In genomic region chr6:31922942-31923341, GRCh38 we compare ENCODE assay signal across 10 cellular contexts. TPM values are rescaled to one million over a fixed set of nuclear protein-coding genes. Genes with fewer than 3 reads are reported as not detected.
DNase-seq lines count a peak whose midpoint lies in the region; ATAC-seq and TF ChIP-seq lines count a peak whose summit lies in the region.
"Had no signal": no experiment of that assay in that cellular context is flagged by ENCODE, and none has a peak within 500 bp of the region (broad histone marks: within the 10 kb centered on the region; RNA-seq: fewer than 3 reads in every experiment).

No MANE protein-coding gene starts in this region.

- CTCF ChIA-PET in activated naive CD4-positive, alpha-beta T cell treated with anti-CD3 and anti-CD28 coated beads for 36 hours (lab: Charles Lee), result interaction anchor here (0.7 to 1.7 kb wide), 3 partner anchors 24 to 242 kb away, joined by 3 to 4 read pairs (median 3); partner anchors contain the start of gene LY6G5C

- no peak overlapping the region for H3K27ac Mint-ChIP-seq in activated naive CD4-positive, alpha-beta T cell treated with anti-CD3 and anti-CD28 coated beads for 36 hours
- no peak overlapping the region for H3K27ac Mint-ChIP-seq in stimulated activated naive CD8-positive, alpha-beta T cell treated with anti-CD3 and anti-CD28 coated beads, Interleukin-15, amount 100 ng/mL, for 72 hours

- TF ChIP-seq POLR2A in NB4 (IDR thresholded peaks at IDR 0.05; ENCODE audit: extremely low read depth, insufficient read length), result no peak

- DNase-seq in activated naive CD4-positive, alpha-beta T cell treated with anti-CD3 and anti-CD28 coated beads for 36 hours, result peak; percentile 71
- DNase-seq in activated naive CD4-positive, alpha-beta T cell treated with anti-CD3 and anti-CD28 coated beads, Interleukin-2, amount 50 U/mL, for 16 hours, result no peak
- DNase-seq in NB4 (ENCODE audit: low read depth) (peak; percentile 55), epithelial cell of proximal tubule (ENCODE audit: low read depth) (no peak), islet precursor cell (no peak)
- DNase-seq in stimulated activated naive CD8-positive, alpha-beta T cell treated with anti-CD3 and anti-CD28 coated beads, Interleukin-15, amount 100 ng/mL, for 72 hours, result no peak
- no peak for DNase-seq in activated CD8-positive, alpha-beta memory T cell treated with anti-CD3 and anti-CD28 coated beads, Interleukin-2, amount 50 U/mL, for 48 hours
- DNase-seq: effector CD4-positive, alpha-beta T cell had no signal

- H3K27me3 Mint-ChIP-seq in activated naive CD4-positive, alpha-beta T cell treated with anti-CD3 and anti-CD28 coated beads for 36 hours (ENCODE audit: low read depth), result no peaks in the 10 kb centered on the region
- no peaks in the 10 kb centered on the region for H3K27me3 Mint-ChIP-seq in stimulated activated naive CD8-positive, alpha-beta T cell treated with anti-CD3 and anti-CD28 coated beads, Interleukin-15, amount 100 ng/mL, for 72 hours

- no peaks in the 10 kb centered on the region for H3K9me3 Mint-ChIP-seq in activated naive CD4-positive, alpha-beta T cell treated with anti-CD3 and anti-CD28 coated beads for 36 hours
- H3K9me3 Mint-ChIP-seq in stimulated activated naive CD8-positive, alpha-beta T cell treated with anti-CD3 and anti-CD28 coated beads, Interleukin-15, amount 100 ng/mL, for 72 hours, result no peaks in the 10 kb centered on the region

- intact Hi-C loops in activated naive CD4-positive, alpha-beta T cell treated with anti-CD3 and anti-CD28 coated beads for 36 hours (cut with micrococcal nuclease), result no loop called here

- ATAC-seq in stimulated activated naive CD8-positive, alpha-beta T cell treated with anti-CD3 and anti-CD28 coated beads, Interleukin-15, amount 100 ng/mL, for 72 hours, result peak; percentile 65
- no peak for ATAC-seq in GM21515 (IDR thresholded peaks at IDR 0.05; ENCODE audit: unreplicated experiment)

- H3K4me1 Mint-ChIP-seq in activated naive CD4-positive, alpha-beta T cell treated with anti-CD3 and anti-CD28 coated beads for 36 hours (ENCODE audit: low read depth), result no peaks in the 10 kb centered on the region
- no peaks in the 10 kb centered on the region for H3K4me1 Mint-ChIP-seq in stimulated activated naive CD8-positive, alpha-beta T cell treated with anti-CD3 and anti-CD28 coated beads, Interleukin-15, amount 100 ng/mL, for 72 hours

- H3K4me3 Mint-ChIP-seq in activated naive CD4-positive, alpha-beta T cell treated with anti-CD3 and anti-CD28 coated beads for 36 hours, result no peak overlapping the region
- no peak overlapping the region for H3K4me3 Mint-ChIP-seq in stimulated activated naive CD8-positive, alpha-beta T cell treated with anti-CD3 and anti-CD28 coated beads, Interleukin-15, amount 100 ng/mL, for 72 hours

- TF ChIP-seq CTCF in NB4 (IDR thresholded peaks at IDR 0.05; ENCODE audit: low read depth, low read length) (peak; percentile 38), epithelial cell of proximal tubule (conservative IDR thresholded peaks at IDR 0.05; ENCODE audit: low read depth, low read length) (peak; percentile 39)

- H3K36me3 Mint-ChIP-seq in activated naive CD4-positive, alpha-beta T cell treated with anti-CD3 and anti-CD28 coated beads for 36 hours (ENCODE audit: low read depth), result no peaks in the 10 kb centered on the region

- H3K4me3 ChIP-seq in NB4 (ENCODE audit: low read depth, low read length) (no peak overlapping the region), epithelial cell of proximal tubule (ENCODE audit: low read depth, low read length) (no peak overlapping the region)

RNA-seq across cellular contexts. Expression of gene C2, which starts 4.6 kb away (rescaled TPM):
- 1 to 10 TPM; 1.6 to 2.1 TPM for total RNA-seq in activated naive CD4-positive, alpha-beta T cell treated with anti-CD3 and anti-CD28 coated beads for 36 hours
- total RNA-seq in epithelial cell of proximal tubule, result not detected in 2 replicates
- total RNA-seq: lung microvascular endothelial cell had no signal

RNA-seq across cellular contexts. Expression of gene ZBTB12, which starts 21.1 kb away (rescaled TPM):
- under 1 TPM; 0.57 to 0.69 TPM for total RNA-seq in activated naive CD4-positive, alpha-beta T cell treated with anti-CD3 and anti-CD28 coated beads for 36 hours
- total RNA-seq in epithelial cell of proximal tubule, result 1.5 TPM in 2 replicates

RNA-seq across cellular contexts. Expression of gene CFB, which starts 23.0 kb away (rescaled TPM):
- total RNA-seq in activated naive CD4-positive, alpha-beta T cell treated with anti-CD3 and anti-CD28 coated beads for 36 hours, result 1 to 10 TPM in 1 of 2 experiments, under 1 TPM in 1; 0.74 to 1.7 TPM
- total RNA-seq in epithelial cell of proximal tubule, result 0.81 and 2.2 TPM in 2 replicates

RNA-seq across cellular contexts. Expression of gene EHMT2, which starts 25.4 kb away (rescaled TPM):
- total RNA-seq in activated naive CD4-positive, alpha-beta T cell treated with anti-CD3 and anti-CD28 coated beads for 36 hours, result 10 to 100 TPM; 33.0 to 37.3 TPM
- total RNA-seq in epithelial cell of proximal tubule, result 44.0 and 54.6 TPM in 2 replicates

RNA-seq across cellular contexts. Expression of gene NELFE, which starts 35.8 kb away (rescaled TPM):
- 10 to 100 TPM; 83.2 to 87.4 TPM for total RNA-seq in activated naive CD4-positive, alpha-beta T cell treated with anti-CD3 and anti-CD28 coated beads for 36 hours
- 113 and 132 TPM in 2 replicates for total RNA-seq in epithelial cell of proximal tubule

Comparison
In these comparisons a context has a peak if more than half of its experiments do, and no peak if none do; other contexts are left out.
1. DNase-seq: peak in activated naive CD4-positive, alpha-beta T cell treated with anti-CD3 and anti-CD28 coated beads for 36 hours (single experiment) and NB4 (single experiment); none in activated naive CD4-positive, alpha-beta T cell treated with anti-CD3 and anti-CD28 coated beads, Interleukin-2, amount 50 U/mL, for 16 hours (single experiment), epithelial cell of proximal tubule (single experiment), stimulated activated naive CD8-positive, alpha-beta T cell treated with anti-CD3 and anti-CD28 coated beads, Interleukin-15, amount 100 ng/mL, for 72 hours (0 of 2), islet precursor cell (single experiment) and activated CD8-positive, alpha-beta memory T cell treated with anti-CD3 and anti-CD28 coated beads, Interleukin-2, amount 50 U/mL, for 48 hours (single experiment).